In genomic region chr9:77726814-77727213, GRCh38 we compare ENCODE assay signal across 16 cellular contexts.
DNase-seq lines count a peak whose midpoint lies in the region; ATAC-seq lines count a peak whose summit lies in the region.
"Had no signal": no experiment of that assay in that cellular context is flagged by ENCODE, and none has a peak within 500 bp of the region (broad histone marks: within the 10 kb centered on the region; RNA-seq: fewer than 3 reads in every experiment).

No MANE protein-coding gene starts in this region.

- no peak overlapping the region for H3K4me3 ChIP-seq in CD4-positive, alpha-beta memory T cell (ENCODE audit: low read length in 2 of 2)

- ATAC-seq in activated T-cell treated with anti-CD3 and anti-CD28 coated beads, Interleukin-2, amount 50 U/mL, for 72 hours (replicated peaks in 1 of 2): no peak
- no peak for ATAC-seq in activated naive CD4-positive, alpha-beta T cell treated with anti-CD3 and anti-CD28 coated beads, Interleukin-2, amount 50 U/mL, for 72 hours
- ATAC-seq in left colon: peak; percentile 29

- H3K9me3 ChIP-seq in CD4-positive, alpha-beta memory T cell (ENCODE audit: control insufficient read depth in 1 of 2, low read length in 2 of 2): no peaks in the 10 kb centered on the region
- H3K9me3 ChIP-seq: BE2C had no signal

- H3K27me3 ChIP-seq in CD4-positive, alpha-beta memory T cell (ENCODE audit: insufficient read depth, low read length): no peaks in the 10 kb centered on the region
- H3K27me3 ChIP-seq: BE2C had no signal

- peaks cover 5 to 18% of the 10 kb centered on the region in 2 donors for H3K36me3 Mint-ChIP-seq in activated T-cell treated with anti-CD3 and anti-CD28 coated beads, Interleukin-2, amount 50 U/mL, for 72 hours (ENCODE audit: insufficient read depth in 2 of 2)
- peaks cover 15 to 34% of the 10 kb centered on the region in 2 donors for H3K36me3 Mint-ChIP-seq in activated naive CD4-positive, alpha-beta T cell treated with anti-CD3 and anti-CD28 coated beads, Interleukin-2, amount 50 U/mL, for 72 hours
- H3K36me3 Mint-ChIP-seq in CD4-positive, alpha-beta memory T cell: peaks cover 61 to 62% of the 10 kb centered on the region in 2 donors

- CTCF ChIA-PET in CD4-positive, alpha-beta memory T cell (lab: Charles Lee; ENCODE audit: partially characterized antibody): no interaction called here

- POLR2A ChIA-PET in CD4-positive, alpha-beta memory T cell (lab: Charles Lee; ENCODE audit: partially characterized antibody): no interaction called here

- intact Hi-C loops in left colon (cut with DNase I, micrococcal nuclease): no loop called here
- intact Hi-C loops in CD4-positive, alpha-beta memory T cell (cut with micrococcal nuclease): no loop called here

- peaks cover 77% of the 10 kb centered on the region for H3K4me1 Mint-ChIP-seq in activated T-cell treated with anti-CD3 and anti-CD28 coated beads, Interleukin-2, amount 50 U/mL, for 72 hours (ENCODE audit: low read depth)
- H3K4me1 Mint-ChIP-seq in CD4-positive, alpha-beta memory T cell: peaks cover 15 to 22% (median 18%) of the 10 kb centered on the region in 4 donors

- no peaks in the 10 kb centered on the region for H3K27me3 Mint-ChIP-seq in activated T-cell treated with anti-CD3 and anti-CD28 coated beads, Interleukin-2, amount 50 U/mL, for 72 hours (ENCODE audit: low read depth)
- H3K27me3 Mint-ChIP-seq in CD4-positive, alpha-beta memory T cell: no peaks in the 10 kb centered on the region

- peaks cover 10% of the 10 kb centered on the region for H3K36me3 ChIP-seq in CD4-positive, alpha-beta memory T cell (ENCODE audit: insufficient read depth, low read length)

- DNase-seq in NCI-H2171 treated with DMSO at 0.1 percent for 48 hours (lab: John Stamatoyannopoulos, UW) (peak; percentile 20), NCI-H2171 (lab: John Stamatoyannopoulos, UW) (no peak), activated T-cell treated with anti-CD3 and anti-CD28 coated beads for 4 hours (no peak), left colon (no peak), kidney glomerular epithelial cell (lab: John Stamatoyannopoulos, UW) (no peak)
- no peak for DNase-seq in activated T-cell treated with anti-CD3 and anti-CD28 coated beads, Interleukin-2, amount 50 U/mL, for 72 hours
- no peak for DNase-seq in activated naive CD4-positive, alpha-beta T cell treated with anti-CD3 and anti-CD28 coated beads, Interleukin-2, amount 50 U/mL, for 72 hours (ENCODE audit: low spot score in 2 of 2)
- no peak for DNase-seq in CD4-positive, alpha-beta memory T cell
- DNase-seq: BE2C, DMS79 treated with DMSO at 0.1 percent for 48 hours, H9, NCI-H1436, NCI-H2029 treated with DMSO at 0.1 percent for 48 hours, NCI-H510A had no signal

- no peaks in the 10 kb centered on the region for H3K9me3 Mint-ChIP-seq in activated T-cell treated with anti-CD3 and anti-CD28 coated beads, Interleukin-2, amount 50 U/mL, for 72 hours
- H3K9me3 Mint-ChIP-seq in activated naive CD4-positive, alpha-beta T cell treated with anti-CD3 and anti-CD28 coated beads, Interleukin-2, amount 50 U/mL, for 72 hours: peaks cover 0 to 13% of the 10 kb centered on the region in 2 donors
- peaks cover 0 to 2% (median 0%) of the 10 kb centered on the region in 8 donors for H3K9me3 Mint-ChIP-seq in CD4-positive, alpha-beta memory T cell

- peaks cover 6% of the 10 kb centered on the region for H3K4me1 ChIP-seq in CD4-positive, alpha-beta memory T cell (ENCODE audit: insufficient read depth, low read length)

- H3K27ac ChIP-seq in CD4-positive, alpha-beta memory T cell (ENCODE audit: low read depth, low read length): no peak overlapping the region
- H3K27ac ChIP-seq: 22Rv1, KMS-11 had no signal

- H3K27ac Mint-ChIP-seq in activated T-cell treated with anti-CD3 and anti-CD28 coated beads, Interleukin-2, amount 50 U/mL, for 72 hours: peak overlapping the region; percentile 93
- peak overlapping the region; percentile 80 to 90 for H3K27ac Mint-ChIP-seq in activated naive CD4-positive, alpha-beta T cell treated with anti-CD3 and anti-CD28 coated beads, Interleukin-2, amount 50 U/mL, for 72 hours
- H3K27ac Mint-ChIP-seq in CD4-positive, alpha-beta memory T cell: peak overlapping the region in 3 of 7 donors; percentile 20 to 47 (median 38)

- peak overlapping the region; percentile 39 to 52 for H3K4me3 Mint-ChIP-seq in activated T-cell treated with anti-CD3 and anti-CD28 coated beads, Interleukin-2, amount 50 U/mL, for 72 hours
- H3K4me3 Mint-ChIP-seq in CD4-positive, alpha-beta memory T cell: no peak overlapping the region
- H3K4me3 Mint-ChIP-seq: H9 had no signal

Comparison
In these comparisons a context has a peak if more than half of its experiments do, and no peak if none do; other contexts are left out.
1. H3K4me3 Mint-ChIP-seq: peak in activated T-cell treated with anti-CD3 and anti-CD28 coated beads, Interleukin-2, amount 50 U/mL, for 72 hours (2 of 2); none in CD4-positive, alpha-beta memory T cell (0 of 8).